ENCODE assay signal across 22 cellular contexts in genomic region chr18:60534539-60534938, GRCh38.
DNase-seq lines count a peak whose midpoint lies in the region; ATAC-seq and TF ChIP-seq lines count a peak whose summit lies in the region.
"Had no signal": no experiment of that assay in that cellular context is flagged by ENCODE, and none has a peak within 500 bp of the region (broad histone marks: within the 10 kb centered on the region; RNA-seq: fewer than 3 reads in every experiment).

No MANE protein-coding gene starts in this region.

- H3K79me2 ChIP-seq in GM23248 (ENCODE audit: insufficient read depth) (no peaks in the 10 kb centered on the region), PC-3 (ENCODE audit: low read length) (no peaks in the 10 kb centered on the region)
- H3K79me2 ChIP-seq: hepatocyte had no signal

- H3K9me3 ChIP-seq in GM23248 (ENCODE audit: low read depth) (no peaks in the 10 kb centered on the region), PC-3 (ENCODE audit: low read length) (no peaks in the 10 kb centered on the region)
- H3K9me3 ChIP-seq: ascending aorta; BLaER1 treated with 17β-estradiol and CSF1 and Interleukin-3, amounts not matched to agents 10 nM and 100 nM; prostate gland; thyroid gland had no signal

- CTCF ChIA-PET in PC-3 (lab: Charles Lee) = no interaction called here

- H3K4me2 ChIP-seq in GM23248 (ENCODE audit: unreplicated experiment) = no peak overlapping the region
- peak overlapping the region; percentile 56 for H3K4me2 ChIP-seq in PC-3 (ENCODE audit: low read length)
- H3K4me2 ChIP-seq: BLaER1 treated with 17β-estradiol and CSF1 and Interleukin-3, amounts not matched to agents 10 nM and 100 nM; hepatocyte had no signal

- H3K36me3 ChIP-seq in GM23248 (ENCODE audit: low read depth) (no peaks in the 10 kb centered on the region), PC-3 (ENCODE audit: low read depth, low read length) (no peaks in the 10 kb centered on the region)
- H3K36me3 ChIP-seq: ascending aorta; BLaER1 treated with 17β-estradiol and CSF1 and Interleukin-3, amounts not matched to agents 10 nM and 100 nM; prostate gland; thyroid gland had no signal

- no peaks in the 10 kb centered on the region for H3F3A ChIP-seq in GM23248 (ENCODE audit: insufficient read depth)
- no peaks in the 10 kb centered on the region for H3F3A ChIP-seq in PC-3 (ENCODE audit: low read length, unreplicated experiment)

- H3K9me2 ChIP-seq in GM23248 (ENCODE audit: insufficient read depth) (no peaks in the 10 kb centered on the region), PC-3 (replicated peaks; ENCODE audit: low read length) (no peaks in the 10 kb centered on the region)

- in situ Hi-C loops in GM23248 (cut with MboI) = no loop called here

- DNase-seq in GM23248 (peak; percentile 58), PC-3 (peak; percentile 68), epithelial cell of esophagus (ENCODE audit: low read depth) (peak; percentile 39), skeletal muscle cell (ENCODE audit: low read depth) (peak; percentile 37), iPS-NIHi11 (ENCODE audit: low spot score) (no peak), NCI-H2107 treated with DMSO at 0.1 percent for 48 hours (lab: John Stamatoyannopoulos, UW; ENCODE audit: unreplicated experiment) (no peak)
- DNase-seq: activated CD4-positive, alpha-beta T cell treated with anti-CD3 and anti-CD28 coated beads, Interleukin-2, amount 10 ng/mL, durations not matched to agents 24 days and 14 days; activated gamma-delta T cell treated with Interleukin-2 at 50 U/mL for 16 hours; dermis blood vessel endothelial cell; erythroblast; H9; NCI-H1417 treated with DMSO at 0.1 percent for 48 hours; NCI-H446; stimulated activated CD4-positive, alpha-beta T cell treated with anti-CD3 and anti-CD28 coated beads, Interleukin-12 subunit alpha, Interleukin-12 subunit beta, amount 100 ng/mL, for 4 hours; stimulated activated naive B cell treated with anti-CD40 and anti-IgM and Interleukin-4, amounts not matched to agents 10 μg/mL and 1 μg/mL and 100 μg/mL, for 72 hours; thyroid gland had no signal

- no peak for TF ChIP-seq CTCF in PC-3 (conservative IDR thresholded peaks at IDR 0.05; ENCODE audit: low read depth, low read length)
- no peak for TF ChIP-seq CTCF in epithelial cell of esophagus (IDR thresholded peaks at IDR 0.05; ENCODE audit: insufficient read depth, low read depth, low read length, missing control alignments)

- H3K27me3 ChIP-seq in GM23248 (replicated peaks; ENCODE audit: insufficient read depth) = no peaks in the 10 kb centered on the region
- no peaks in the 10 kb centered on the region for H3K27me3 ChIP-seq in PC-3 (ENCODE audit: low read length)
- H3K27me3 ChIP-seq: ascending aorta; BLaER1 treated with 17β-estradiol and CSF1 and Interleukin-3, amounts not matched to agents 10 nM and 100 nM; hepatocyte; thyroid gland had no signal

- ATAC-seq in PC-3 (peak; percentile 92), GM18502 (IDR thresholded peaks at IDR 0.05; ENCODE audit: poor library complexity, unreplicated experiment) (no peak)
- ATAC-seq: stimulated activated naive B cell treated with anti-CD40 and anti-IgM and Interleukin-4, amounts not matched to agents 10 μg/mL and 1 μg/mL and 100 μg/mL, for 72 hours had no signal

- no peak overlapping the region for H3K27ac ChIP-seq in GM23248
- peak overlapping the region; percentile 18; the same call in 1 of the 2 replicates for H3K27ac ChIP-seq in PC-3 (ENCODE audit: low read length)
- H3K27ac ChIP-seq: ascending aorta; BLaER1 treated with 17β-estradiol and CSF1 and Interleukin-3, amounts not matched to agents 10 nM and 100 nM; hepatocyte; prostate gland; SK-N-MC; thyroid gland had no signal

- H3K4me1 ChIP-seq in GM23248 (ENCODE audit: insufficient read depth) (peaks cover 11% of the 10 kb centered on the region), PC-3 (ENCODE audit: insufficient read depth, low read length) (peaks cover 17% of the 10 kb centered on the region)
- H3K4me1 ChIP-seq: ascending aorta; BLaER1 treated with 17β-estradiol and CSF1 and Interleukin-3, amounts not matched to agents 10 nM and 100 nM; prostate gland; thyroid gland had no signal

- H2AFZ ChIP-seq in GM23248 = no peak overlapping the region
- H2AFZ ChIP-seq in PC-3 (ENCODE audit: low read length) = no peak overlapping the region
- H2AFZ ChIP-seq: hepatocyte had no signal

- H3K4me3 ChIP-seq in GM23248 (no peak overlapping the region), PC-3 (ENCODE audit: low read length) (no peak overlapping the region), epithelial cell of esophagus (ENCODE audit: low read length) (no peak overlapping the region), skeletal muscle cell (ENCODE audit: low read depth, low read length) (no peak overlapping the region)
- H3K4me3 ChIP-seq: ascending aorta; BLaER1 treated with 17β-estradiol and CSF1 and Interleukin-3, amounts not matched to agents 10 nM and 100 nM; hepatocyte; prostate gland; SK-N-MC; thyroid gland had no signal

- H3K9ac ChIP-seq in GM23248 (no peak overlapping the region), PC-3 (ENCODE audit: low read length) (no peak overlapping the region)
- H3K9ac ChIP-seq: BLaER1 treated with 17β-estradiol and CSF1 and Interleukin-3, amounts not matched to agents 10 nM and 100 nM had no signal

- intact Hi-C loops in PC-3 (cut with micrococcal nuclease) = no loop called here

- POLR2A ChIA-PET in PC-3 (lab: Charles Lee; ENCODE audit: unreplicated experiment) = no interaction called here

- H4K20me1 ChIP-seq in GM23248 (ENCODE audit: insufficient read depth) (no peaks in the 10 kb centered on the region), PC-3 (ENCODE audit: low read length) (no peaks in the 10 kb centered on the region)
- H4K20me1 ChIP-seq: BLaER1 treated with 17β-estradiol and CSF1 and Interleukin-3, amounts not matched to agents 10 nM and 100 nM had no signal

- no TSS peak for BruUV-seq in PC-3 (replicated peaks; lab: Mats Ljungman, UMichigan)

- WGBS in GM23248 (ENCODE audit: low coverage in 1 of 2, low lambda C conversion rate in 2 of 2, missing lambda C conversion rate in 2 of 2), 2 experiments = 85 to 92% methylated on average over 1 of the region's 1 CpG

Comparison
In these comparisons a context has a peak if more than half of its experiments do, and no peak if none do; other contexts are left out.
1. DNase-seq: peak in GM23248 (single experiment), PC-3 (single experiment), epithelial cell of esophagus (single experiment) and skeletal muscle cell (single experiment); none in iPS-NIHi11 (single experiment) and NCI-H2107 treated with DMSO at 0.1 percent for 48 hours (single experiment).